22 cellular contexts compared by ENCODE assay signal in the genomic region with DNA sequence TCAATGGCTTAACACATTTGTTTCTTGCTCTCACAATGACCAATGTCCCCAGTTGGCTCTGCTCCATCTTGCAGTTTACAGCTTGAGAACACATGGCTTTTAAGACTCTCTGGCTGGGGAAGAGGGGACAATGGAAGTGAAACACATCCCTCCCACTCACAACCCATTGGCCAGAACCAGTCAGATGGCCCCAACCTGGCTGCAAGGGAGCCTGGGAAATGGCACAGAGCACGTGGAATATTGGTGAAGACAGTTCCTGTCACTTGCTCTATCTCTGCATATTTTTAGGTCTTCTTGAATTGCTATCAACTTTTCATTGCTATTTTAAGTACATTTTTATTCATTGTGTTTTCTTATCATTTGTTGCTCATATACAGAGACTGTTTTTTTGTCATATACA.
"Had no signal": no experiment of that assay in that cellular context is flagged by ENCODE, and none has a peak within 500 bp of the region (broad histone marks: within the 10 kb centered on the region; RNA-seq: fewer than 3 reads in every experiment).

No MANE protein-coding gene starts in this region.

- H3K27ac Mint-ChIP-seq: activated naive CD4-positive, alpha-beta T cell treated with anti-CD3 and anti-CD28 coated beads for 36 hours; activated naive CD8-positive, alpha-beta T cell treated with anti-CD3 and anti-CD28 coated beads, Interleukin-2, amount 50 U/mL, for 24 hours; progenitor cell of endocrine pancreas; stimulated activated naive CD8-positive, alpha-beta T cell treated with anti-CD3 and anti-CD28 coated beads, Interleukin-15, amount 100 ng/mL, for 72 hours had no signal

- H3K4me1 Mint-ChIP-seq: activated naive CD8-positive, alpha-beta T cell treated with anti-CD3 and anti-CD28 coated beads, Interleukin-2, amount 50 U/mL, for 24 hours; naive B cell; neural crest cell; stimulated activated naive CD8-positive, alpha-beta T cell treated with anti-CD3 and anti-CD28 coated beads, Interleukin-15, amount 100 ng/mL, for 72 hours had no signal

- H3K36me3 Mint-ChIP-seq: naive B cell had no signal

- H3K4me3 Mint-ChIP-seq: activated naive CD4-positive, alpha-beta T cell treated with anti-CD3 and anti-CD28 coated beads for 36 hours; activated naive CD8-positive, alpha-beta T cell treated with anti-CD3 and anti-CD28 coated beads, Interleukin-2, amount 50 U/mL, for 24 hours; activated T-cell treated with anti-CD3 and anti-CD28 coated beads, Interleukin-2, amount 50 U/mL, for 4 hours; naive B cell; neural crest cell; stimulated activated naive CD8-positive, alpha-beta T cell treated with anti-CD3 and anti-CD28 coated beads, Interleukin-15, amount 100 ng/mL, for 72 hours had no signal

- ATAC-seq: activated naive CD8-positive, alpha-beta T cell treated with anti-CD3 and anti-CD28 coated beads, Interleukin-2, amount 50 U/mL, for 24 hours; activated T-cell treated with anti-CD3 and anti-CD28 coated beads, Interleukin-2, amount 50 U/mL, for 4 hours; mucosa of descending colon; right cardiac atrium; stimulated activated naive CD8-positive, alpha-beta T cell treated with anti-CD3 and anti-CD28 coated beads, Interleukin-15, amount 100 ng/mL, for 72 hours had no signal

- H3K4me3 ChIP-seq: mucosa of descending colon, skin epidermis, suprapubic skin, transverse colon, vagina had no signal

- H3K27ac ChIP-seq: brain microvascular endothelial cell, skin epidermis, suprapubic skin, transverse colon, vagina had no signal

- H3K9me3 Mint-ChIP-seq: activated naive CD4-positive, alpha-beta T cell treated with anti-CD3 and anti-CD28 coated beads for 36 hours; activated naive CD8-positive, alpha-beta T cell treated with anti-CD3 and anti-CD28 coated beads, Interleukin-2, amount 50 U/mL, for 24 hours; activated T-cell treated with anti-CD3 and anti-CD28 coated beads, Interleukin-2, amount 50 U/mL, for 4 hours; stimulated activated naive CD8-positive, alpha-beta T cell treated with anti-CD3 and anti-CD28 coated beads, Interleukin-15, amount 100 ng/mL, for 72 hours had no signal

- DNase-seq: activated CD4-positive, alpha-beta T cell treated with anti-CD3 and anti-CD28 coated beads, Interleukin-2, amount 50 U/mL, for 1 hour; activated CD4-positive, CD25-positive, alpha-beta regulatory T cell treated with anti-CD3 and anti-CD28 coated beads, Interleukin-2, amount 50 U/mL, for 72 hours; activated CD8-positive, alpha-beta memory T cell treated with anti-CD3 and anti-CD28 coated beads, Interleukin-2, amount 50 U/mL, for 4 hours; activated naive CD4-positive, alpha-beta T cell treated with anti-CD3 and anti-CD28 coated beads for 36 hours; activated naive CD8-positive, alpha-beta T cell treated with anti-CD3 and anti-CD28 coated beads, Interleukin-2, amount 50 U/mL, for 24 hours; activated T-cell treated with anti-CD3 and anti-CD28 coated beads, Interleukin-2, amount 50 U/mL, for 4 hours; aorta; brain microvascular endothelial cell; central memory CD4-positive, alpha-beta T cell; kidney glomerular epithelial cell; mesenchymal stem cell; mucosa of descending colon; naive B cell; right cardiac atrium; stimulated activated CD4-positive, alpha-beta T cell treated with anti-CD3 and anti-CD28 coated beads, Interleukin-2, amount 100 ng/mL, for 48 hours; stimulated activated naive CD8-positive, alpha-beta T cell treated with anti-CD3 and anti-CD28 coated beads, Interleukin-15, amount 100 ng/mL, for 72 hours; transverse colon had no signal
